In the genomic region with DNA sequence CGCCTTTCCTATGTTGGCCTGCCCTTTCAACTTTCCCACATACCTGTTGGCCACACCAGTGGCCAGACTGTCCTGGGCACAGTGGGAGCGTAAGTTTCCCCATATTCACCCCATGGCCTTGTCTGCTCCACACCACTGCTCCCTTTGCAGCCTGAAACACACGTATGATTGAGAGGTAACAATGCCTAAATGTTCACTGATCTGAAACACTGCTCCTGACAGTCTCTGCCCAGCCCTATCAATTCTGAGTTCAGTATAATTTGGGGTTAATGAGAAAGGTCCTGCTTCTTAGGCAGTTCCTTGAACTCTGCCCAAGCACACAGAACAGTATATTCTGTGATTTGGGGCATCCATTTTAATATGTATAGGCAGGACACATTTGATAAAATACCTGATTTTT, we compare ENCODE assay signal across 10 cellular contexts.
"Had no signal": no experiment of that assay in that cellular context is flagged by ENCODE, and none has a peak within 500 bp of the region (broad histone marks: within the 10 kb centered on the region; RNA-seq: fewer than 3 reads in every experiment).

No MANE protein-coding gene starts in this region.

- ATAC-seq: activated T-cell treated with anti-CD3 and anti-CD28 coated beads, Interleukin-2, amount 50 U/mL, for 72 hours; natural killer cell had no signal

- DNase-seq: activated CD4-positive, alpha-beta memory T cell treated with anti-CD3 and anti-CD28 coated beads, Interleukin-2, amount 10 ng/mL, durations not matched to agents 7 days and 5 days; activated CD4-positive, alpha-beta T cell treated with anti-CD3 and anti-CD28 coated beads for 1 hour; activated gamma-delta T cell treated with Interleukin-2 at 50 U/mL for 16 hours; activated T-cell treated with anti-CD3 and anti-CD28 coated beads, Interleukin-2, amount 50 U/mL, for 72 hours; caudate nucleus; head of caudate nucleus; natural killer cell; stimulated activated CD4-positive, alpha-beta T cell treated with anti-CD3 and anti-CD28 coated beads, Interleukin-2, amount 100 ng/mL, for 24 hours; stimulated activated naive CD4-positive, alpha-beta T cell; trophoblast cell had no signal
